8 cellular contexts compared by ENCODE assay signal in the genomic region with DNA sequence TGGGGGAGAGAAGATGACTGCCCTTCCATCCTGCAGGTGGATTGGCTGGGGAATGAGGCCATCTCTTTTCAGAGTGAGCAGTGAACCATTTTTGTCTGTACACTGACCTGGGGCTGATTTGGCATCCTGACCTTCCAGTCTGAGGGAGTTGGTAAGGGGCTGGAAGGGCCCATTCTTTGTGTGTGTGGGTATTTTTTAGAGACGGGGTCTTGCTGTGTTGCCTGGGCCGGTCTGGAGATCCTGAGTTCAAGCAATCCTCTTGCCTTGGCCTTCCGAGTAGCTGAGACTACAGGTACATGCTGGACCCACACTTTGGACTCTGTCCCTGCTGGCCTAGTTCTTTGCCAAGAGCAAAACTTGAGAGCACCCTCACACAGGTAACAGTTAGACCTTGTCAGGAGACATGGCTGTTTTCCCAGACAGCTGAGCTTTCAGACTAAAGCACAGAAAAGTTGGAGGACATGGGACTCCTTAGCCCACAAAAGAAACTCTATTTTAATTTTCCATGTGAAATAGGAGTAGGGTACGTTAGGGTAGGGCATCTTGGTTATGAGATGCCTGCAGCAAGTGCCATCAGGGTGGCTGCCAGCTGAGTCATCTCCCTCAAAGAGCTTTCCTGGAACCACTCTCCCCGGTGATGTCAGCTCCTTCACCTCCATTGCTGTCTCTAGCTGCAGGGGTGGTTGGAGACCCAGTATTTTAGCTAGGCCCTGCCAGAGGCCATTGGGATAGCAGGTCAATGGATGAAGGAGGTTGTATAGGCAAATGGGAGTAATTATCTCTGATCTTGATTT.
DNase-seq lines count a peak whose midpoint lies in the region; ATAC-seq lines count a peak whose summit lies in the region.

No MANE protein-coding gene starts in this region.

- H3K4me3 ChIP-seq in duodenal mucosa (ENCODE audit: low read depth in 1 of 2, low read length in 2 of 2) = no peak overlapping the region
- H3K4me3 ChIP-seq in skeletal muscle satellite cell (ENCODE audit: low read length) = peak overlapping the region; percentile 53

- peak overlapping the region; percentile 77 for H3K4me2 ChIP-seq in skeletal muscle satellite cell (ENCODE audit: low read length)

- H3K27me3 ChIP-seq in duodenal mucosa (ENCODE audit: control insufficient read depth in 1 of 2, insufficient read depth in 2 of 2, low read length in 2 of 2) (no peaks in the 10 kb centered on the region), skeletal muscle satellite cell (ENCODE audit: control insufficient read depth, insufficient read depth, low read length) (no peaks in the 10 kb centered on the region)

- no peak for ATAC-seq in GM19035 (IDR thresholded peaks at IDR 0.05; ENCODE audit: unreplicated experiment)
- ATAC-seq in sciatic nerve = no peak

- H3K27ac ChIP-seq in duodenal mucosa (ENCODE audit: low read depth, low read length) = peak overlapping the region; percentile 46

- peaks cover 67 to 77% of the 10 kb centered on the region in 2 donors for H3K4me1 ChIP-seq in duodenal mucosa (ENCODE audit: control insufficient read depth in 1 of 2, insufficient read depth in 2 of 2, low read length in 2 of 2)
- H3K4me1 ChIP-seq in skeletal muscle satellite cell (ENCODE audit: control insufficient read depth, insufficient read depth, low read length) = peaks cover 30% of the 10 kb centered on the region

- H3K9ac ChIP-seq in duodenal mucosa (ENCODE audit: low read depth in 1 of 2, low read length in 2 of 2) = peak overlapping the region in 1 of 2 donors; percentile 12
- H3K9ac ChIP-seq in skeletal muscle satellite cell (ENCODE audit: low read depth, low read length) = peak overlapping the region; percentile 83

- H3K9me3 ChIP-seq in duodenal mucosa (ENCODE audit: control insufficient read depth in 1 of 2, low read length in 2 of 2) (peaks cover 0 to 6% of the 10 kb centered on the region in 2 donors), skeletal muscle satellite cell (replicated peaks; ENCODE audit: low read length) (no peaks in the 10 kb centered on the region)

- intact Hi-C loops in sciatic nerve (cut with DNase I) = no loop called here

- DNase-seq in DMS79 (lab: John Stamatoyannopoulos, UW) (peak; percentile 78), SW480 (ENCODE audit: low spot score) (peak; percentile 32), DMS153 (lab: John Stamatoyannopoulos, UW) (no peak), sciatic nerve (ENCODE audit: low spot score) (no peak)
- no peak for DNase-seq in NK-92 treated with Interleukin-12 subunit alpha and Interleukin-12 subunit beta, amount 100 ng/mL, for 24 hours (lab: John Stamatoyannopoulos, UW)

- H3K36me3 ChIP-seq in duodenal mucosa (ENCODE audit: control insufficient read depth in 1 of 2, insufficient read depth in 2 of 2, low read length in 2 of 2) (peaks cover 0 to 3% of the 10 kb centered on the region in 2 donors), skeletal muscle satellite cell (ENCODE audit: insufficient read depth, low read length) (no peaks in the 10 kb centered on the region)

Comparison
In these comparisons a context has a peak if more than half of its experiments do, and no peak if none do; other contexts are left out.
1. DNase-seq: peak in DMS79 (single experiment) and SW480 (single experiment); none in DMS153 (single experiment), sciatic nerve (single experiment) and NK-92 treated with Interleukin-12 subunit alpha and Interleukin-12 subunit beta, amount 100 ng/mL, for 24 hours (single experiment).